1 cellular context compared by ENCODE assay signal in genomic region chr19:58519355-58520256, GRCh38.
TF ChIP-seq lines count a peak whose summit lies in the region.

TSS of gene ZBTB45 (minus strand) at chr19:58519810. CDS start at chr19:58517673, 2,137 bp downstream.

TF ChIP-seq in HepG2, 621 proteins besides CTCF, POLR2A, EP300 and RAD21 (continued from another document and continues in another):
- TF ChIP-seq RNF219 (CRISPR knock-in tag; IDR thresholded peaks at IDR 0.05) = peak; percentile 97
- peak; percentile 45; the same call in 1 of the 2 replicates for TF ChIP-seq NFYC (CRISPR knock-in tag; IDR thresholded peaks at IDR 0.05)
- TF ChIP-seq, protein P1, sequence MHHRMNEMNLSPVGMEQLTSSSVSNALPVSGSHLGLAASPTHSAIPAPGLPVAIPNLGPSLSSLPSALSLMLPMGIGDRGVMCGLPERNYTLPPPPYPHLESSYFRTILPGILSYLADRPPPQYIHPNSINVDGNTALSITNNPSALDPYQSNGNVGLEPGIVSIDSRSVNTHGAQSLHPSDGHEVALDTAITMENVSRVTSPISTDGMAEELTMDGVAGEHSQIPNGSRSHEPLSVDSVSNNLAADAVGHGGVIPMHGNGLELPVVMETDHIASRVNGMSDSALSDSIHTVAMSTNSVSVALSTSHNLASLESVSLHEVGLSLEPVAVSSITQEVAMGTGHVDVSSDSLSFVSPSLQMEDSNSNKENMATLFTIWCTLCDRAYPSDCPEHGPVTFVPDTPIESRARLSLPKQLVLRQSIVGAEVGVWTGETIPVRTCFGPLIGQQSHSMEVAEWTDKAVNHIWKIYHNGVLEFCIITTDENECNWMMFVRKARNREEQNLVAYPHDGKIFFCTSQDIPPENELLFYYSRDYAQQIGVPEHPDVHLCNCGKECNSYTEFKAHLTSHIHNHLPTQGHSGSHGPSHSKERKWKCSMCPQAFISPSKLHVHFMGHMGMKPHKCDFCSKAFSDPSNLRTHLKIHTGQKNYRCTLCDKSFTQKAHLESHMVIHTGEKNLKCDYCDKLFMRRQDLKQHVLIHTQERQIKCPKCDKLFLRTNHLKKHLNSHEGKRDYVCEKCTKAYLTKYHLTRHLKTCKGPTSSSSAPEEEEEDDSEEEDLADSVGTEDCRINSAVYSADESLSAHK (CRISPR knock-in tag; IDR thresholded peaks at IDR 0.05; ENCODE audit: borderline replicate concordance) = no peak
- peak; percentile 62 for TF ChIP-seq IKZF4 (CRISPR knock-in tag; IDR thresholded peaks at IDR 0.05; ENCODE audit: borderline replicate concordance, low read depth, not compliant biosample characterization)
- peak; percentile 93; the same call in 1 of the 2 replicates for TF ChIP-seq ARHGAP35 (CRISPR knock-in tag; IDR thresholded peaks at IDR 0.05; ENCODE audit: borderline replicate concordance)
- TF ChIP-seq, protein P2, sequence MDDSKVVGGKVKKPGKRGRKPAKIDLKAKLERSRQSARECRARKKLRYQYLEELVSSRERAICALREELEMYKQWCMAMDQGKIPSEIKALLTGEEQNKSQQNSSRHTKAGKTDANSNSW (CRISPR knock-in tag; IDR thresholded peaks at IDR 0.05; ENCODE audit: borderline replicate concordance) = peak; percentile 89; the same call in 1 of the 2 replicates
- peak; percentile 89 for TF ChIP-seq ZNF704 (CRISPR knock-in tag; IDR thresholded peaks at IDR 0.05; ENCODE audit: borderline replicate concordance)
- peak; percentile 24; the same call in 1 of the 2 replicates for TF ChIP-seq ZNF235 (CRISPR knock-in tag; IDR thresholded peaks at IDR 0.05; ENCODE audit: borderline replicate concordance)
- TF ChIP-seq ZNF737 (CRISPR knock-in tag; IDR thresholded peaks at IDR 0.05; ENCODE audit: borderline replicate concordance) = no peak
- TF ChIP-seq AFF4 (CRISPR knock-in tag; IDR thresholded peaks at IDR 0.05) = no peak
- TF ChIP-seq ZBTB14 (CRISPR knock-in tag; IDR thresholded peaks at IDR 0.05) = peak; percentile 57; the same call in 1 of the 2 replicates
- TF ChIP-seq EEA1 (CRISPR knock-in tag; IDR thresholded peaks at IDR 0.05; ENCODE audit: borderline replicate concordance) = 0 out of 2 replicates have a peak, but pooled peaks have one; percentile 2
- TF ChIP-seq MBD4 (IDR thresholded peaks at IDR 0.05; ENCODE audit: borderline replicate concordance, low read length) = no peak
- peak; percentile 55 for TF ChIP-seq PTBP1 (IDR thresholded peaks at IDR 0.05; ENCODE audit: low read depth, low read length, poor library complexity, severe bottlenecking)
- TF ChIP-seq NR2F2 (IDR thresholded peaks at IDR 0.05; ENCODE audit: borderline replicate concordance, low read depth) = peak; percentile 59; the same call in 1 of the 2 replicates
- peak; percentile 92 for TF ChIP-seq ZNF335 (CRISPR knock-in tag; IDR thresholded peaks at IDR 0.05)
- peak; percentile 87; the same call in 1 of the 2 replicates for TF ChIP-seq DNMT1 (CRISPR knock-in tag; IDR thresholded peaks at IDR 0.05)
- TF ChIP-seq, protein P3, sequence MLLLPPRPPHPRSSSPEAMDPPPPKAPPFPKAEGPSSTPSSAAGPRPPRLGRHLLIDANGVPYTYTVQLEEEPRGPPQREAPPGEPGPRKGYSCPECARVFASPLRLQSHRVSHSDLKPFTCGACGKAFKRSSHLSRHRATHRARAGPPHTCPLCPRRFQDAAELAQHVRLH (CRISPR knock-in tag; IDR thresholded peaks at IDR 0.05; ENCODE audit: borderline replicate concordance, low read depth) = peak; percentile 94
- peak; percentile 93 for TF ChIP-seq ZNF792 (CRISPR knock-in tag; IDR thresholded peaks at IDR 0.05)
- peak; percentile 51; the same call in 1 of the 2 replicates for TF ChIP-seq TBX3 (IDR thresholded peaks at IDR 0.05; ENCODE audit: borderline replicate concordance)
- TF ChIP-seq KLF9 (CRISPR knock-in tag; IDR thresholded peaks at IDR 0.05; ENCODE audit: low read depth) = 0 out of 2 replicates have a peak, but pooled peaks have one; percentile 63
- peak; percentile 94 for TF ChIP-seq SRY (CRISPR knock-in tag; IDR thresholded peaks at IDR 0.05)
- peak; percentile 83 for TF ChIP-seq PITX1 (CRISPR knock-in tag; IDR thresholded peaks at IDR 0.05)
- TF ChIP-seq NR3C1 (CRISPR knock-in tag; IDR thresholded peaks at IDR 0.05) = no peak
- peak; percentile 54; the same call in 1 of the 2 replicates for TF ChIP-seq FOXO1 (CRISPR knock-in tag; IDR thresholded peaks at IDR 0.05)
- TF ChIP-seq TSC22D2 (CRISPR knock-in tag; IDR thresholded peaks at IDR 0.05; ENCODE audit: borderline replicate concordance) = peak; percentile 61; the same call in 1 of the 2 replicates
- peak; percentile 8; the same call in 1 of the 2 replicates for TF ChIP-seq ZNF564 (CRISPR knock-in tag; IDR thresholded peaks at IDR 0.05)
- no peak; the same call in 1 of the 2 replicates for TF ChIP-seq ZBTB43 (CRISPR knock-in tag; conservative IDR thresholded peaks at IDR 0.05)
- TF ChIP-seq HDAC2 (CRISPR knock-in tag; IDR thresholded peaks at IDR 0.05) = peak; percentile 91
- TF ChIP-seq SMC3 (IDR thresholded peaks at IDR 0.05; ENCODE audit: low read length) = peak; percentile 23; the same call in 1 of the 2 replicates
- TF ChIP-seq NCOA5 (CRISPR knock-in tag; IDR thresholded peaks at IDR 0.05) = no peak
- 0 out of 2 replicates have a peak, but pooled peaks have one; percentile 81 for TF ChIP-seq ZNF572 (CRISPR knock-in tag; IDR thresholded peaks at IDR 0.05)
- TF ChIP-seq FOXP1 (IDR thresholded peaks at IDR 0.05) = no peak
- TF ChIP-seq FOXP1 (CRISPR knock-in tag; IDR thresholded peaks at IDR 0.05) = peak; percentile 30; the same call in 1 of the 2 replicates
- TF ChIP-seq, protein P4, sequence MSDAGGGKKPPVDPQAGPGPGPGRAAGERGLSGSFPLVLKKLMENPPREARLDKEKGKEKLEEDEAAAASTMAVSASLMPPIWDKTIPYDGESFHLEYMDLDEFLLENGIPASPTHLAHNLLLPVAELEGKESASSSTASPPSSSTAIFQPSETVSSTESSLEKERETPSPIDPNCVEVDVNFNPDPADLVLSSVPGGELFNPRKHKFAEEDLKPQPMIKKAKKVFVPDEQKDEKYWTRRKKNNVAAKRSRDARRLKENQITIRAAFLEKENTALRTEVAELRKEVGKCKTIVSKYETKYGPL (CRISPR knock-in tag; IDR thresholded peaks at IDR 0.05) = 0 out of 2 replicates have a peak, but pooled peaks have one; percentile 53
- TF ChIP-seq TAF15 (IDR thresholded peaks at IDR 0.05; ENCODE audit: low read depth, low read length, poor library complexity, severe bottlenecking) = peak; percentile 91
- TF ChIP-seq NFRKB (IDR thresholded peaks at IDR 0.05) = no peak
- TF ChIP-seq ZNF557 (CRISPR knock-in tag; IDR thresholded peaks at IDR 0.05) = no peak
- TF ChIP-seq POGZ (CRISPR knock-in tag; IDR thresholded peaks at IDR 0.05) = peak; percentile 98
- peak; percentile 92 for TF ChIP-seq NAIF1 (CRISPR knock-in tag; IDR thresholded peaks at IDR 0.05; ENCODE audit: borderline replicate concordance)
- TF ChIP-seq DMAP1 (CRISPR knock-in tag; IDR thresholded peaks at IDR 0.05) = peak; percentile 89
- peak; percentile 97 for TF ChIP-seq ZNF33A (CRISPR knock-in tag; IDR thresholded peaks at IDR 0.05; ENCODE audit: borderline replicate concordance)
- 0 out of 2 replicates have a peak, but pooled peaks have one; percentile 26 for TF ChIP-seq FOSL1 (CRISPR knock-in tag; IDR thresholded peaks at IDR 0.05; ENCODE audit: borderline replicate concordance)
- peak; percentile 97 for TF ChIP-seq ZNF891 (CRISPR knock-in tag; IDR thresholded peaks at IDR 0.05)
- TF ChIP-seq HMGA1 (CRISPR knock-in tag; conservative IDR thresholded peaks at IDR 0.05) = no peak
- TF ChIP-seq HMG20B (CRISPR knock-in tag; conservative IDR thresholded peaks at IDR 0.05) = peak; percentile 62; the same call in 1 of the 2 replicates
- TF ChIP-seq SMAD9 (CRISPR knock-in tag; IDR thresholded peaks at IDR 0.05) = peak; percentile 60; the same call in 1 of the 2 replicates
- no peak for TF ChIP-seq CBX2 (IDR thresholded peaks at IDR 0.05; ENCODE audit: low read depth, low read length)
- TF ChIP-seq CBX2 (CRISPR knock-in tag; IDR thresholded peaks at IDR 0.05; ENCODE audit: low read depth) = 0 out of 2 replicates have a peak, but pooled peaks have one; percentile 63
- peak; percentile 87; the same call in 1 of the 2 replicates for TF ChIP-seq ZKSCAN8 (CRISPR knock-in tag; IDR thresholded peaks at IDR 0.05; ENCODE audit: borderline replicate concordance)
- TF ChIP-seq, protein P5, sequence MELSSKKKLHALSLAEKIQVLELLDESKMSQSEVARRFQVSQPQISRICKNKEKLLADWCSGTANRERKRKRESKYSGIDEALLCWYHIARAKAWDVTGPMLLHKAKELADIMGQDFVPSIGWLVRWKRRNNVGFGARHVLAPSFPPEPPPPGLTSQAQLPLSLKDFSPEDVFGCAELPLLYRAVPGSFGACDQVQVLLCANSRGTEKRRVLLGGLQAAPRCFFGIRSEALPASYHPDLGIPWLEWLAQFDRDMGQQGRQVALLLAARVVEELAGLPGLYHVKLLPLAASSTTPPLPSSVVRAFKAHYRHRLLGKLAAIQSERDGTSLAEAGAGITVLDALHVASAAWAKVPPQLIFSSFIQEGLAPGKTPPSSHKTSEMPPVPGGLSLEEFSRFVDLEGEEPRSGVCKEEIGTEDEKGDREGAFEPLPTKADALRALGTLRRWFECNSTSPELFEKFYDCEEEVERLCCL (CRISPR knock-in tag; IDR thresholded peaks at IDR 0.05; ENCODE audit: borderline replicate concordance) = no peak; the same call in 1 of the 2 replicates
- peak; percentile 84; the same call in 1 of the 2 replicates for TF ChIP-seq ZSCAN22 (CRISPR knock-in tag; IDR thresholded peaks at IDR 0.05)
- peak; percentile 66 for TF ChIP-seq ZNF121 (CRISPR knock-in tag; IDR thresholded peaks at IDR 0.05)
- peak; percentile 87 for TF ChIP-seq ZNF546 (CRISPR knock-in tag; conservative IDR thresholded peaks at IDR 0.05)
